In genomic region chr17:66420961-66421371, GRCh38 we compare ENCODE assay signal across 11 cellular contexts.
A peak's percentile ranks its signal among the peaks of the same experiment; 100 is the strongest.
DNase-seq lines count a peak whose midpoint lies in the region; ATAC-seq, FAIRE-seq and TF ChIP-seq lines count a peak whose summit lies in the region.
"Had no signal": no experiment of that assay in that cellular context is flagged by ENCODE, and none has a peak within 500 bp of the region (broad histone marks: within the 10 kb centered on the region; RNA-seq: fewer than 3 reads in every experiment).

No MANE protein-coding gene starts in this region.

- H3K27me3 ChIP-seq in Caco-2 (replicated peaks; ENCODE audit: control insufficient read depth, insufficient read depth, low read length) (no peaks in the 10 kb centered on the region), GM12878 (replicated peaks in 1 of 2; ENCODE audit: control insufficient read depth in 2 of 2, insufficient read depth in 2 of 2, low read length in 1 of 2) (no peaks in the 10 kb centered on the region), Peyer's patch (no peaks in the 10 kb centered on the region)

- H3K36me3 Mint-ChIP-seq in Caco-2 (ENCODE audit: insufficient read depth, unreplicated experiment) = peaks cover 8% of the 10 kb centered on the region

- TF ChIP-seq RAD21 in GM12878 (IDR thresholded peaks at IDR 0.05; ENCODE audit: insufficient read depth, low read depth, low read length) = no peak

- no peak; a peak in 1 of 4 replicates for TF ChIP-seq EP300 in GM12878 (IDR thresholded peaks at IDR 0.05; ENCODE audit: borderline replicate concordance in 1 of 2, control insufficient read depth in 1 of 2, low read depth in 2 of 2, low read length in 2 of 2)

- H2AFZ ChIP-seq in GM12878 (ENCODE audit: control insufficient read depth, low read depth, low read length) = no peak overlapping the region

- 61% methylated on average over 3 of the region's 3 CpGs for WGBS in GM12878 (ENCODE audit: insufficient coverage, insufficient replicate concordance, low lambda C conversion rate, missing lambda C conversion rate)

- FAIRE-seq in GM12878 (lab: Jason Lieb, UNC) = no peak

- POLR2A ChIA-PET in Caco-2 (lab: Charles Lee) (interaction anchor here (0.6 kb wide), 1 partner anchor 141 kb away, joined by 4 read pairs; no protein-coding TSS in a partner anchor), GM12878 (lab: Charles Lee) (interaction anchor here (0.6 to 0.8 kb wide), 2 partner anchors 16 to 37 kb away, joined by 3 to 8 read pairs; no protein-coding TSS in a partner anchor)

- H3K4me3 ChIP-seq in Caco-2 (ENCODE audit: low read depth, low read length) = no peak overlapping the region
- H3K4me3 ChIP-seq in GM12878 = no peak overlapping the region
- no peak overlapping the region for H3K4me3 ChIP-seq in mucosa of descending colon
- H3K4me3 ChIP-seq in Peyer's patch = no peak overlapping the region

- TF ChIP-seq POLR2A in GM12878 (IDR thresholded peaks at IDR 0.05; ENCODE audit: low read depth, low read length) (no peak), Peyer's patch (IDR thresholded peaks at IDR 0.05) (no peak), erythroblast (IDR thresholded peaks at IDR 0.05; ENCODE audit: low read length) (no peak)

- H3K27ac ChIP-seq in GM12878 (ENCODE audit: control insufficient read depth, insufficient read depth) = no peak overlapping the region
- H3K27ac ChIP-seq in Peyer's patch = no peak overlapping the region

- no peak overlapping the region for H3K4me3 Mint-ChIP-seq in Caco-2 (ENCODE audit: unreplicated experiment)

- no peaks in the 10 kb centered on the region for H3K27me3 Mint-ChIP-seq in Caco-2 (ENCODE audit: insufficient read depth, unreplicated experiment)

- DNase-seq in Caco-2 (peak in 1 of 2 experiments; percentile 53), GM12878 (ENCODE audit: low read depth, low spot score) (no peak), mucosa of descending colon (no peak), Peyer's patch (no peak), erythroblast (lab: John Stamatoyannopoulos, UW) (no peak), DMS114 treated with DMSO at 0.1 percent for 48 hours (lab: John Stamatoyannopoulos, UW; ENCODE audit: unreplicated experiment) (no peak), head of caudate nucleus (no peak)
- DNase-seq: activated gamma-delta T cell treated with Interleukin-2 at 50 U/mL for 16 hours, NCI-H1417 treated with DMSO at 0.1 percent for 48 hours, T-helper 1 cell had no signal

- BruUV-seq in Caco-2 (replicated peaks; lab: Mats Ljungman, UMichigan) (no TSS peak), GM12878 (replicated peaks; lab: Mats Ljungman, UMichigan) (no TSS peak)

- H3K36me3 ChIP-seq in Caco-2 (ENCODE audit: control insufficient read depth, insufficient read depth, low read length) (no peaks in the 10 kb centered on the region), GM12878 (ENCODE audit: control insufficient read depth in 2 of 2, insufficient read depth in 2 of 2, low read length in 1 of 2) (no peaks in the 10 kb centered on the region), mucosa of descending colon (ENCODE audit: low read depth) (no peaks in the 10 kb centered on the region), Peyer's patch (no peaks in the 10 kb centered on the region)

- ATAC-seq in HG02938 (IDR thresholded peaks at IDR 0.05; ENCODE audit: unreplicated experiment) = peak; percentile 56
- peak; percentile 76 for ATAC-seq in GM12878
- peak; percentile 16 for ATAC-seq in mucosa of descending colon

- no peak overlapping the region for H3K4me2 ChIP-seq in GM12878 (ENCODE audit: control insufficient read depth, insufficient read depth)

- CTCF ChIA-PET in Caco-2 (lab: Charles Lee) (no interaction called here), GM12878 (lab: Yijun Ruan, JAX) (interaction anchor here (0.6 to 1.3 kb wide), 2 partner anchors 146 to 200 kb away, joined by 3 to 4 read pairs; no protein-coding TSS in a partner anchor)

- H3K27ac Mint-ChIP-seq in Caco-2 (ENCODE audit: unreplicated experiment) = peak overlapping the region; percentile 69

- peaks cover 49% of the 10 kb centered on the region for H3K4me1 ChIP-seq in Caco-2
- H3K4me1 ChIP-seq in GM12878 (ENCODE audit: control insufficient read depth, insufficient read depth, low read length) = no peaks in the 10 kb centered on the region
- peaks cover 12% of the 10 kb centered on the region for H3K4me1 ChIP-seq in mucosa of descending colon (ENCODE audit: low read depth)
- peaks cover 0 to 5% (median 0%) of the 10 kb centered on the region in 4 donors for H3K4me1 ChIP-seq in Peyer's patch

- intact Hi-C loops in Caco-2 (cut with micrococcal nuclease; ENCODE audit: unreplicated experiment) (no loop called here), GM12878 (cut with micrococcal nuclease; ENCODE audit: unreplicated experiment) (loop anchor here (5.0 kb wide), 1 partner anchor 146 kb away; no protein-coding TSS in a partner anchor), mucosa of descending colon (cut with DNase I, micrococcal nuclease) (no loop called here), head of caudate nucleus (cut with DNase I) (no loop called here)

- no peaks in the 10 kb centered on the region; the same call in 1 of the 2 replicates for H4K20me1 ChIP-seq in GM12878 (ENCODE audit: control insufficient read depth, insufficient read depth)

- H3K79me2 ChIP-seq in GM12878 (ENCODE audit: control insufficient read depth, insufficient read depth, low read length) = no peaks in the 10 kb centered on the region

- H3K4me1 Mint-ChIP-seq in Caco-2 (ENCODE audit: low read depth, unreplicated experiment) = peaks cover 37% of the 10 kb centered on the region

- no peaks in the 10 kb centered on the region for H3K9me3 Mint-ChIP-seq in Caco-2 (ENCODE audit: unreplicated experiment)

- H3K9me3 ChIP-seq in Caco-2 (no peaks in the 10 kb centered on the region), GM12878 (replicated peaks; ENCODE audit: control insufficient read depth, insufficient read depth, low read length) (no peaks in the 10 kb centered on the region), mucosa of descending colon (no peaks in the 10 kb centered on the region), Peyer's patch (no peaks in the 10 kb centered on the region)

- TF ChIP-seq CTCF in Caco-2 (IDR thresholded peaks at IDR 0.05; ENCODE audit: insufficient read depth in 1 of 2, low read depth in 1 of 2, low read length in 1 of 2, severe bottlenecking in 1 of 2, unreplicated experiment in 1 of 2) (no peak), GM12878 (IDR thresholded peaks at IDR 0.05 in 2 of 3, conservative IDR thresholded peaks at IDR 0.05 in 1 of 3; ENCODE audit: control insufficient read depth in 2 of 3, extremely low read depth in 1 of 3, insufficient read depth in 1 of 3, low read depth in 3 of 3, low read length in 3 of 3) (no peak), mucosa of descending colon (IDR thresholded peaks at IDR 0.05) (no peak), Peyer's patch (IDR thresholded peaks at IDR 0.05) (no peak)

- no peak overlapping the region for H3K9ac ChIP-seq in GM12878 (ENCODE audit: control insufficient read depth, insufficient read depth, low read length)

- in situ Hi-C loops in GM12878 (cut with MboI) = no loop called here

- RAD21 ChIA-PET in GM12878 (lab: Charles Lee; ENCODE audit: unreplicated experiment) = interaction anchor here (0.7 to 1.3 kb wide), 2 partner anchors 48 to 117 kb away, joined by 3 read pairs; no protein-coding TSS in a partner anchor

- SMC1A ChIA-PET in GM12878 (lab: Charles Lee; ENCODE audit: uncharacterized antibody, unreplicated experiment) = interaction anchor here (0.8 to 1.5 kb wide), 4 partner anchors 39 to 165 kb away, joined by 3 to 6 read pairs (median 4); no protein-coding TSS in a partner anchor

TF ChIP-seq in GM12878, 131 proteins besides CTCF, POLR2A, EP300 and RAD21 (continues in another document):
- TF ChIP-seq BMI1 (IDR thresholded peaks at IDR 0.05; ENCODE audit: borderline replicate concordance) = no peak
- 0 out of 4 replicates have a peak, but pooled peaks of 1 of the 2 experiments have one; percentile 33 for TF ChIP-seq BHLHE40 (IDR thresholded peaks at IDR 0.05; ENCODE audit: borderline replicate concordance in 1 of 2, low read depth in 2 of 2, low read length in 1 of 2)
- TF ChIP-seq ATF2 (IDR thresholded peaks at IDR 0.05; ENCODE audit: low read length) = 0 out of 2 replicates have a peak, but pooled peaks have one; percentile 14
- TF ChIP-seq TARDBP (IDR thresholded peaks at IDR 0.05; ENCODE audit: borderline replicate concordance) = no peak
- TF ChIP-seq IKZF2 (IDR thresholded peaks at IDR 0.05) = peak; percentile 68 to 79; a peak in 3 of 4 replicates
- no peak for TF ChIP-seq MYB (IDR thresholded peaks at IDR 0.05; ENCODE audit: borderline replicate concordance, low read depth, low read length)
- TF ChIP-seq USF2 (IDR thresholded peaks at IDR 0.05; ENCODE audit: borderline replicate concordance, low read depth, low read length) = no peak
- TF ChIP-seq TAF1 (IDR thresholded peaks at IDR 0.05; ENCODE audit: borderline replicate concordance, low read depth, low read length) = no peak
- 0 out of 2 replicates have a peak, but pooled peaks have one; percentile 15 for TF ChIP-seq RUNX3 (IDR thresholded peaks at IDR 0.05; ENCODE audit: low read length)
- 0 out of 2 replicates have a peak, but pooled peaks have one; percentile 30 for TF ChIP-seq IKZF1 (conservative IDR thresholded peaks at IDR 0.05)
- TF ChIP-seq IRF4 (IDR thresholded peaks at IDR 0.05; ENCODE audit: low read depth, low read length) = 0 out of 2 replicates have a peak, but pooled peaks have one; percentile 30

Comparison
In these comparisons a context has a peak if more than half of its experiments do, and no peak if none do; other contexts are left out.
1. ATAC-seq: peak in every context shown above with its lines; median percentile 76 in GM12878; 56 in HG02938; 16 in mucosa of descending colon.